Comparison of ENCODE assay signal across 1 cellular context in genomic region chr10:992523-993340, GRCh38.
TF ChIP-seq lines count a peak whose summit lies in the region.

No MANE protein-coding gene starts in this region.

TF ChIP-seq in SK-N-SH, 30 proteins besides CTCF, POLR2A, EP300 and RAD21 (continued from another document):
- TF ChIP-seq ELF1 (IDR thresholded peaks at IDR 0.05) (no peak), RCOR1 (IDR thresholded peaks at IDR 0.05; ENCODE audit: low read length) (no peak), FOXM1 (IDR thresholded peaks at IDR 0.05; ENCODE audit: low read depth) (no peak), RXRA (IDR thresholded peaks at IDR 0.05; ENCODE audit: borderline replicate concordance, low read depth) (no peak)
